Comparison of ENCODE assay signal across 22 cellular contexts in genomic region chr20:51523276-51524013, GRCh38.
"Had no signal": no experiment of that assay in that cellular context is flagged by ENCODE, and none has a peak within 500 bp of the region (broad histone marks: within the 10 kb centered on the region; RNA-seq: fewer than 3 reads in every experiment).

No MANE protein-coding gene starts in this region.

- H3K4me2 ChIP-seq: hepatocyte had no signal

- H3K27ac Mint-ChIP-seq: brain had no signal

- H3K9me3 Mint-ChIP-seq: activated CD4-positive, alpha-beta memory T cell treated with anti-CD3 and anti-CD28 coated beads for 36 hours; activated naive CD4-positive, alpha-beta T cell treated with anti-CD3 and anti-CD28 coated beads, Interleukin-2, amount 10 ng/mL, durations not matched to agents 7 days and 5 days; brain had no signal

- DNase-seq: activated CD4-positive, alpha-beta memory T cell treated with anti-CD3 and anti-CD28 coated beads for 36 hours; activated CD4-positive, alpha-beta T cell treated with anti-CD3 and anti-CD28 coated beads for 48 hours; activated CD4-positive, CD25-positive, alpha-beta regulatory T cell; activated effector memory CD4-positive, alpha-beta T cell treated with anti-CD3 and anti-CD28 coated beads, Interleukin-2, amount 50 U/mL, for 16 hours; activated naive CD4-positive, alpha-beta T cell treated with anti-CD3 and anti-CD28 coated beads, Interleukin-2, amount 10 ng/mL, durations not matched to agents 7 days and 5 days; anterior cingulate cortex; caudate nucleus; effector memory CD4-positive, alpha-beta T cell; glutamatergic neuron; kidney glomerular epithelial cell; left lung; naive thymus-derived CD4-positive, alpha-beta T cell; retina; stimulated activated CD4-positive, alpha-beta T cell treated with anti-CD3 and anti-CD28 coated beads, Interleukin-4, amount 100 ng/mL, for 4 hours; T-helper 9 cell; trophoblast cell; uterus had no signal

- H3K4me3 ChIP-seq: hepatocyte, left lung, lung, uterus had no signal

- ATAC-seq: esophagus mucosa; left lung; naive thymus-derived CD4-positive, alpha-beta T cell had no signal

- H3K36me3 ChIP-seq: uterus had no signal

- H3K36me3 Mint-ChIP-seq: brain had no signal

- H3K4me1 ChIP-seq: uterus had no signal

- H2AFZ ChIP-seq: hepatocyte had no signal

- H3K27me3 ChIP-seq: hepatocyte, left lung, uterus had no signal

- H3K27me3 Mint-ChIP-seq: activated CD4-positive, alpha-beta memory T cell treated with anti-CD3 and anti-CD28 coated beads for 36 hours; activated naive CD4-positive, alpha-beta T cell treated with anti-CD3 and anti-CD28 coated beads, Interleukin-2, amount 10 ng/mL, durations not matched to agents 7 days and 5 days; naive thymus-derived CD4-positive, alpha-beta T cell; progenitor cell of endocrine pancreas had no signal

- H3K27ac ChIP-seq: hepatocyte, left lung, uterus had no signal

- H3K4me3 Mint-ChIP-seq: activated naive CD4-positive, alpha-beta T cell treated with anti-CD3 and anti-CD28 coated beads, Interleukin-2, amount 10 ng/mL, durations not matched to agents 7 days and 5 days; brain had no signal

- H3K9me3 ChIP-seq: left lung, uterus had no signal
